Comparison of ENCODE assay signal across 7 cellular contexts in the genomic region with DNA sequence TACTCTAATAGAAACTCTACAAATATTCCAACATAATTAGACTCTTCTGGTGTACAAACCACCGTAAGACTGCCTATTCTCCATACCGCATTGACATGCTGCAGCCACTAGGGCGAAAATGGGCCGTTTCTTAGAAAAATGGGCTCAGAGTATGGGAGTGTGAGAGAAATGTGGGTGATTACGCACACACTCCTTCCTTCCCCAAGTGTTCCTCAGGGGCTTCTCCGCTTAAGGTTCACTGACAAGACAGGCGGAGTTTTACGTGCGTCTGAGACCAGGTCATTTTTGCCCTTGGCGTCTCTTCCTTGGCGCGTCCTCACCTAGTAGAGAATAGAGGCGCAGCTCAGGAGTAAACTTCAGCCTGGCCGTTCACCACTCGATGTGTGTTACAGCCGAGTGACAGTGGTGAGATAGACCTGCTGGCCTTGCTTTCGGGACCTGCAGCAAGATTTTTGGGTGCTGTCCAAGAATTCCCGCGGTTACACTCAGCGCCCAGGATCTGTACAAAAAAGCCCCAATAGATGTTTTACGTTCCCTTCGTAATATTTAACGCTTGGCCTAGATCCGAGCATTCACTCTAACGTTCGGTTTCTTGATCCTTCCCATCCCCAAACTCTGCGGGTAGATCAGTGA. TPM values are rescaled to one million over a fixed set of nuclear protein-coding genes. Genes with fewer than 3 reads are reported as not detected.
DNase-seq lines count a peak whose midpoint lies in the region; ATAC-seq and TF ChIP-seq lines count a peak whose summit lies in the region.

No MANE protein-coding gene starts in this region.

- peak; percentile 36 for ATAC-seq in GM21723 (IDR thresholded peaks at IDR 0.05; ENCODE audit: unreplicated experiment)
- peak; percentile 66 for ATAC-seq in Panc1

- in situ Hi-C loops in Panc1 (cut with HindIII; ENCODE audit: low pct_unique_long_range_greater_than_20kb, low sequenced_read_pairs), result no loop called here

- TF ChIP-seq CTCF in GM12872 (IDR thresholded peaks at IDR 0.05; ENCODE audit: insufficient read depth, low read depth, low read length) (peak; percentile 56; the same call in 2 of the 3 replicates), Panc1 (IDR thresholded peaks at IDR 0.05) (no peak; the same call in 1 of the 2 replicates), fibroblast of pulmonary artery (IDR thresholded peaks at IDR 0.05; ENCODE audit: low read length, missing control alignments) (peak; percentile 54), adrenal gland (IDR thresholded peaks at IDR 0.05) (peak in 3 of 6 experiments; percentile 13 to 34 (median 28))

- H3K4me1 ChIP-seq in Panc1 (ENCODE audit: control insufficient read depth, insufficient read depth, low read length) (no peaks in the 10 kb centered on the region), adrenal gland (replicated peaks in 1 of 2) (peaks cover 0 to 31% of the 10 kb centered on the region in 2 donors)

- no peak overlapping the region for H3K27ac ChIP-seq in Panc1 (ENCODE audit: low read length)
- H3K27ac ChIP-seq in adrenal gland, result no peak overlapping the region

- intact Hi-C loops in Panc1 (cut with micrococcal nuclease; ENCODE audit: unreplicated experiment), result no loop called here
- intact Hi-C loops in adrenal gland (cut with DNase I), result no loop called here

- 4 to 6% (median 5%) methylated on average over 27 of the region's 27 CpGs for WGBS in adrenal gland, 4 donors

- no TSS peak for BruUV-seq in Panc1 (replicated peaks; lab: Mats Ljungman, UMichigan)

- H3K4me3 ChIP-seq in Panc1 (ENCODE audit: low read depth in 2 of 2, low read length in 2 of 2), result peak overlapping the region; percentile 40 to 57
- peak overlapping the region; percentile 17 for H3K4me3 ChIP-seq in fibroblast of pulmonary artery (replicated peaks; ENCODE audit: low read depth, low read length)
- H3K4me3 ChIP-seq in adrenal gland, result peak overlapping the region in 1 of 4 donors; percentile 46

- POLR2A ChIA-PET in Panc1 (lab: Charles Lee), result no interaction called here

- DNase-seq in Panc1 (ENCODE audit: low read depth, low spot score), result no peak
- DNase-seq in fibroblast of pulmonary artery (ENCODE audit: low read depth), result peak; percentile 39
- DNase-seq in occipital lobe (lab: John Stamatoyannopoulos, UW), result peak; percentile 67
- no peak for DNase-seq in OCI-M2 (lab: John Stamatoyannopoulos, UW; ENCODE audit: unreplicated experiment)
- no peak for DNase-seq in adrenal gland

- CTCF ChIA-PET in Panc1 (lab: Charles Lee), result interaction anchor here (0.6 kb wide), 1 partner anchor 1011 kb away, joined by 3 read pairs; no protein-coding TSS in a partner anchor

- no peaks in the 10 kb centered on the region for H3K27me3 ChIP-seq in Panc1 (ENCODE audit: control insufficient read depth, insufficient read depth, low read length)
- peaks cover 25% of the 10 kb centered on the region for H3K27me3 ChIP-seq in adrenal gland

- H3K9me3 ChIP-seq in Panc1 (ENCODE audit: control insufficient read depth, insufficient read depth, low read depth, low read length), result no peaks in the 10 kb centered on the region
- H3K9me3 ChIP-seq in adrenal gland (replicated peaks in 1 of 3), result no peaks in the 10 kb centered on the region

- H3K36me3 ChIP-seq in Panc1 (ENCODE audit: control insufficient read depth, insufficient read depth, low read length), result no peaks in the 10 kb centered on the region
- H3K36me3 ChIP-seq in adrenal gland (replicated peaks in 1 of 2), result no peaks in the 10 kb centered on the region

- TF ChIP-seq POLR2A in adrenal gland (IDR thresholded peaks at IDR 0.05), result no peak

RNA-seq across cellular contexts. Expression of a gene that starts 1.8 kb away (rescaled TPM):
- total RNA-seq in Panc1 (2021; ENCODE audit: unreplicated experiment) (0.23 TPM), occipital lobe (266 TPM), adrenal gland (1 to 10 TPM in 6 of 8 donors, under 1 TPM in 2; 0.43 to 5.6 (median 1.8) TPM)
- polyA plus RNA-seq in Panc1 (2012; ENCODE audit: insufficient read length), result 0.25 TPM
- polyA plus RNA-seq in adrenal gland, result 1 to 10 TPM; 1.2 to 2.6 (median 2.5) TPM

Comparison
In these comparisons a context has a peak if more than half of its experiments do, and no peak if none do; other contexts are left out.
1. DNase-seq: peak in fibroblast of pulmonary artery (single experiment) and occipital lobe (single experiment); none in Panc1 (single experiment), OCI-M2 (single experiment) and adrenal gland (0 of 7).
2. RNA of a gene that starts 1.8 kb away (total RNA-seq): 266 TPM in occipital lobe (single experiment); 0.43 to 5.6 TPM in adrenal gland and 0.23 TPM in Panc1 (single experiment); every median in the first group is over 10 times any median in the second.